1 cellular context compared by ENCODE assay signal in the genomic region with DNA sequence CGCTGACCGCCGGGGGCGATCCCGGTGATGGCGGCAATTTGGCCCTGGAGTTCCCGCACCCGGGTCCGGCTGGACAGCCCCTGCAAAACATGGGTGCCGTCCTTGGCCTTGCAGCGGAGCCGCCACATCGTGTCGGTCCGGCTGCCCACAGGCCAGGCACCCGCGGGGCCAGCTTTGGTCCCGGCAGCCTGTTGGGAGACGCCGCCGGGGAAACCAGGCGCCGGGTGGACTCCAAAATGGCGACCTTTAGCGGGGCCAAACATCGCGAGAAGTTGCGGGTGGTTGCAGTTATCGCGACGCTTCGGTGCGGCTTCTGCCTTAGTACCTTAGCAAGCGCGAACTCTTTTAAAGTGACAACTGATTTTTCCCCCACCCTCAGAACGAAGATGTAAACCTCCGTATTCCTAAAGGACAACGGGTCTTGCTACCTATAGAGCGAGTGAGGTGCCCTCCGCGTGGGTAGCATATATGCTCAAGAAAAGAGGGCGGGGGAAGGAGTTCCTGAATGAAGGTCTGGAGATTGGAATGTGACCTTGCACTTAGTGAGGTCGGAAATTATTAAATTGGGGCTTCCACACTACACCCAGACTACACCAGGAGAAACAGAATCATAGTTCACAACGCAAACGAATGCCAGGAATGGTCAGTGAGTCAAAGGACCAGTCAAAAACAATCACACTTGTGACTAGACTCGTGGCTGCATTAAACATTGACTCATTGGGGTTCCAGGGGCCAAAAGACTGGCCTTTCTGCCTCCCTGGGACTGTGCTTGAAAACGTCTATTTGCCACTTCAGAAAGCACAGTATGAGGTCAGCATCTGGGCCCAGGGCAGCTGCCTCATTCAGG.
TF ChIP-seq lines count a peak whose summit lies in the region.

A gene (minus strand): TSS at position 441 of the 847 bp plus-strand sequence. CDS start 178 bp downstream, at position 263.

TF ChIP-seq in HEK293, 187 proteins besides CTCF, POLR2A, EP300 and RAD21 (continued from another document and continues in another):
- TF ChIP-seq, protein P1, sequence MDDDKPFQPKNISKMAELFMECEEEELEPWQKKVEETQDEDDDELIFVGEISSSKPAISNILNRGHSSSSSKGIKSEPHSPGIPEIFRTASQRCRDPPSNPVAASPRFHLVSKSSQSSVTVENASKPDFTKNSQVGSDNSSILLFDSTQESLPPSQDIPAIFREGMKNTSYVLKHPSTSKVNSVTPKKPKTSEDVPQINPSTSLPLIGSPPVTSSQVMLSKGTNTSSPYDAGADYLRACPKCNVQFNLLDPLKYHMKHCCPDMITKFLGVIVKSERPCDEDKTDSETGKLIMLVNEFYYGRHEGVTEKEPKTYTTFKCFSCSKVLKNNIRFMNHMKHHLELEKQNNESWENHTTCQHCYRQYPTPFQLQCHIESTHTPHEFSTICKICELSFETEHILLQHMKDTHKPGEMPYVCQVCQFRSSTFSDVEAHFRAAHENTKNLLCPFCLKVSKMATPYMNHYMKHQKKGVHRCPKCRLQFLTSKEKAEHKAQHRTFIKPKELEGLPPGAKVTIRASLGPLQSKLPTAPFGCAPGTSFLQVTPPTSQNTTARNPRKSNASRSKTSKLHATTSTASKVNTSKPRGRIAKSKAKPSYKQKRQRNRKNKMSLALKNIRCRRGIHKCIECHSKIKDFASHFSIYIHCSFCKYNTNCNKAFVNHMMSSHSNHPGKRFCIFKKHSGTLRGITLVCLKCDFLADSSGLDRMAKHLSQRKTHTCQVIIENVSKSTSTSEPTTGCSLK (tag by site-specific recombination; IDR thresholded peaks at IDR 0.05) = no peak
- TF ChIP-seq ZNF600 (tag by site-specific recombination; IDR thresholded peaks at IDR 0.05) (no peak), ZBTB20 (tag by site-specific recombination; IDR thresholded peaks at IDR 0.05) (peak; percentile 56), REPIN1 (tag by site-specific recombination; IDR thresholded peaks at IDR 0.05; ENCODE audit: low read depth) (no peak), ZNF658 (tag by site-specific recombination; IDR thresholded peaks at IDR 0.05) (no peak), ZNF544 (tag by site-specific recombination; IDR thresholded peaks at IDR 0.05) (no peak), ZNF2 (tag by site-specific recombination; IDR thresholded peaks at IDR 0.05) (no peak), ZNF335 (tag by site-specific recombination; conservative IDR thresholded peaks at IDR 0.05) (peak; percentile 99), ZNF558 (tag by site-specific recombination; IDR thresholded peaks at IDR 0.05) (no peak), ZNF311 (tag by site-specific recombination; IDR thresholded peaks at IDR 0.05; ENCODE audit: borderline replicate concordance) (no peak), ZNF169 (tag by site-specific recombination; IDR thresholded peaks at IDR 0.05) (no peak), ZNF426 (tag by site-specific recombination; IDR thresholded peaks at IDR 0.05) (no peak), ZBTB17 (tag by site-specific recombination; IDR thresholded peaks at IDR 0.05) (peak; percentile 40), ZFP37 (tag by site-specific recombination; IDR thresholded peaks at IDR 0.05) (peak; percentile 68; the same call in 1 of the 2 replicates), ZNF354C (tag by site-specific recombination; IDR thresholded peaks at IDR 0.05; ENCODE audit: borderline replicate concordance, low read depth) (no peak), ZNF660 (tag by site-specific recombination; IDR thresholded peaks at IDR 0.05) (no peak), PRDM1 (tag by site-specific recombination; IDR thresholded peaks at IDR 0.05) (no peak), ZSCAN16 (tag by site-specific recombination; IDR thresholded peaks at IDR 0.05) (no peak), ZNF146 (tag by site-specific recombination; IDR thresholded peaks at IDR 0.05) (no peak), ZNF529 (tag by site-specific recombination; IDR thresholded peaks at IDR 0.05; ENCODE audit: insufficient replicate concordance) (no peak), BCL11B (tag by site-specific recombination; IDR thresholded peaks at IDR 0.05; ENCODE audit: low read depth) (no peak), GFI1B (tag by site-specific recombination; IDR thresholded peaks at IDR 0.05) (no peak), ZBTB48 (tag by site-specific recombination; IDR thresholded peaks at IDR 0.05) (peak; percentile 38; the same call in 1 of the 2 replicates), ZNF701 (tag by site-specific recombination; IDR thresholded peaks at IDR 0.05) (no peak), ZNF777 (tag by site-specific recombination; IDR thresholded peaks at IDR 0.05; ENCODE audit: borderline replicate concordance) (no peak), SP2 (tag by site-specific recombination; IDR thresholded peaks at IDR 0.05) (peak; percentile 22; the same call in 1 of the 2 replicates), ZNF140 (tag by site-specific recombination; IDR thresholded peaks at IDR 0.05) (no peak), ZNF221 (tag by site-specific recombination; IDR thresholded peaks at IDR 0.05; ENCODE audit: borderline replicate concordance) (no peak), ZNF530 (tag by site-specific recombination; IDR thresholded peaks at IDR 0.05; ENCODE audit: low read depth) (no peak), ZNF776 (tag by site-specific recombination; IDR thresholded peaks at IDR 0.05; ENCODE audit: borderline replicate concordance) (no peak), ZSCAN30 (tag by site-specific recombination; IDR thresholded peaks at IDR 0.05) (0 out of 2 replicates have a peak, but pooled peaks have one; percentile 12), ZNF266 (tag by site-specific recombination; IDR thresholded peaks at IDR 0.05; ENCODE audit: low read depth) (no peak), GLIS1 (tag by site-specific recombination; IDR thresholded peaks at IDR 0.05) (peak; percentile 44), ZNF76 (tag by site-specific recombination; IDR thresholded peaks at IDR 0.05; ENCODE audit: borderline replicate concordance, low read depth) (peak; percentile 71; the same call in 1 of the 2 replicates), ZNF223 (tag by site-specific recombination; IDR thresholded peaks at IDR 0.05) (no peak), ZNF433 (tag by site-specific recombination; IDR thresholded peaks at IDR 0.05; ENCODE audit: low read depth) (no peak), FEZF1 (tag by site-specific recombination; IDR thresholded peaks at IDR 0.05) (no peak), ZNF561 (tag by site-specific recombination; IDR thresholded peaks at IDR 0.05; ENCODE audit: borderline replicate concordance) (peak; percentile 78; the same call in 1 of the 2 replicates), SP3 (tag by site-specific recombination; IDR thresholded peaks at IDR 0.05) (peak; percentile 38; the same call in 1 of the 2 replicates), KLF7 (tag by site-specific recombination; IDR thresholded peaks at IDR 0.05; ENCODE audit: borderline replicate concordance) (no peak), ZNF785 (tag by site-specific recombination; IDR thresholded peaks at IDR 0.05) (no peak)
- TF ChIP-seq, protein P2, sequence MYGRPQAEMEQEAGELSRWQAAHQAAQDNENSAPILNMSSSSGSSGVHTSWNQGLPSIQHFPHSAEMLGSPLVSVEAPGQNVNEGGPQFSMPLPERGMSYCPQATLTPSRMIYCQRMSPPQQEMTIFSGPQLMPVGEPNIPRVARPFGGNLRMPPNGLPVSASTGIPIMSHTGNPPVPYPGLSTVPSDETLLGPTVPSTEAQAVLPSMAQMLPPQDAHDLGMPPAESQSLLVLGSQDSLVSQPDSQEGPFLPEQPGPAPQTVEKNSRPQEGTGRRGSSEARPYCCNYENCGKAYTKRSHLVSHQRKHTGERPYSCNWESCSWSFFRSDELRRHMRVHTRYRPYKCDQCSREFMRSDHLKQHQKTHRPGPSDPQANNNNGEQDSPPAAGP (tag by site-specific recombination; IDR thresholded peaks at IDR 0.05) = peak; percentile 67; the same call in 1 of the 2 replicates
- TF ChIP-seq, protein P3, sequence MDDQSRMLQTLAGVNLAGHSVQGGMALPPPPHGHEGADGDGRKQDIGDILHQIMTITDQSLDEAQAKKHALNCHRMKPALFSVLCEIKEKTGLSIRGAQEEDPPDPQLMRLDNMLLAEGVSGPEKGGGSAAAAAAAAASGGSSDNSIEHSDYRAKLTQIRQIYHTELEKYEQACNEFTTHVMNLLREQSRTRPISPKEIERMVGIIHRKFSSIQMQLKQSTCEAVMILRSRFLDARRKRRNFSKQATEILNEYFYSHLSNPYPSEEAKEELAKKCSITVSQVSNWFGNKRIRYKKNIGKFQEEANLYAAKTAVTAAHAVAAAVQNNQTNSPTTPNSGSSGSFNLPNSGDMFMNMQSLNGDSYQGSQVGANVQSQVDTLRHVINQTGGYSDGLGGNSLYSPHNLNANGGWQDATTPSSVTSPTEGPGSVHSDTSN (CRISPR knock-in tag; IDR thresholded peaks at IDR 0.05) = 0 out of 2 replicates have a peak, but pooled peaks have one; percentile 43
- TF ChIP-seq, protein P4, sequence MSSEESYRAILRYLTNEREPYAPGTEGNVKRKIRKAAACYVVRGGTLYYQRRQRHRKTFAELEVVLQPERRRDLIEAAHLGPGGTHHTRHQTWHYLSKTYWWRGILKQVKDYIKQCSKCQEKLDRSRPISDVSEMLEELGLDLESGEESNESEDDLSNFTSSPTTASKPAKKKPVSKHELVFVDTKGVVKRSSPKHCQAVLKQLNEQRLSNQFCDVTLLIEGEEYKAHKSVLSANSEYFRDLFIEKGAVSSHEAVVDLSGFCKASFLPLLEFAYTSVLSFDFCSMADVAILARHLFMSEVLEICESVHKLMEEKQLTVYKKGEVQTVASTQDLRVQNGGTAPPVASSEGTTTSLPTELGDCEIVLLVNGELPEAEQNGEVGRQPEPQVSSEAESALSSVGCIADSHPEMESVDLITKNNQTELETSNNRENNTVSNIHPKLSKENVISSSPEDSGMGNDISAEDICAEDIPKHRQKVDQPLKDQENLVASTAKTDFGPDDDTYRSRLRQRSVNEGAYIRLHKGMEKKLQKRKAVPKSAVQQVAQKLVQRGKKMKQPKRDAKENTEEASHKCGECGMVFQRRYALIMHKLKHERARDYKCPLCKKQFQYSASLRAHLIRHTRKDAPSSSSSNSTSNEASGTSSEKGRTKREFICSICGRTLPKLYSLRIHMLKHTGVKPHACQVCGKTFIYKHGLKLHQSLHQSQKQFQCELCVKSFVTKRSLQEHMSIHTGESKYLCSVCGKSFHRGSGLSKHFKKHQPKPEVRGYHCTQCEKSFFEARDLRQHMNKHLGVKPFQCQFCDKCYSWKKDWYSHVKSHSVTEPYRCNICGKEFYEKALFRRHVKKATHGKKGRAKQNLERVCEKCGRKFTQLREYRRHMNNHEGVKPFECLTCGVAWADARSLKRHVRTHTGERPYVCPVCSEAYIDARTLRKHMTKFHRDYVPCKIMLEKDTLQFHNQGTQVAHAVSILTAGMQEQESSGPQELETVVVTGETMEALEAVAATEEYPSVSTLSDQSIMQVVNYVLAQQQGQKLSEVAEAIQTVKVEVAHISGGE (tag by site-specific recombination; conservative IDR thresholded peaks at IDR 0.05; ENCODE audit: low read depth) = peak; percentile 58
- TF ChIP-seq, protein P5, sequence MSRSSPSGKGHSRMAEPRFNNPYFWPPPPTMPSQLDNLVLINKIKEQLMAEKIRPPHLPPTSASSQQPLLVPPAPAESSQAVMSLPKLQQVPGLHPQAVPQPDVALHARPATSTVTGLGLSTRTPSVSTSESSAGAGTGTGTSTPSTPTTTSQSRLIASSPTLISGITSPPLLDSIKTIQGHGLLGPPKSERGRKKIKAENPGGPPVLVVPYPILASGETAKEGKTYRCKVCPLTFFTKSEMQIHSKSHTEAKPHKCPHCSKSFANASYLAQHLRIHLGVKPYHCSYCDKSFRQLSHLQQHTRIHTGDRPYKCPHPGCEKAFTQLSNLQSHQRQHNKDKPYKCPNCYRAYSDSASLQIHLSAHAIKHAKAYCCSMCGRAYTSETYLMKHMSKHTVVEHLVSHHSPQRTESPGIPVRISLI (tag by site-specific recombination; IDR thresholded peaks at IDR 0.05) = no peak
- TF ChIP-seq, protein P6, sequence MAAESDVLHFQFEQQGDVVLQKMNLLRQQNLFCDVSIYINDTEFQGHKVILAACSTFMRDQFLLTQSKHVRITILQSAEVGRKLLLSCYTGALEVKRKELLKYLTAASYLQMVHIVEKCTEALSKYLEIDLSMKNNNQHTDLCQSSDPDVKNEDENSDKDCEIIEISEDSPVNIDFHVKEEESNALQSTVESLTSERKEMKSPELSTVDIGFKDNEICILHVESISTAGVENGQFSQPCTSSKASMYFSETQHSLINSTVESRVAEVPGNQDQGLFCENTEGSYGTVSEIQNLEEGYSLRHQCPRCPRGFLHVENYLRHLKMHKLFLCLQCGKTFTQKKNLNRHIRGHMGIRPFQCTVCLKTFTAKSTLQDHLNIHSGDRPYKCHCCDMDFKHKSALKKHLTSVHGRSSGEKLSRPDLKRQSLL (tag by site-specific recombination; IDR thresholded peaks at IDR 0.05) = no peak
- TF ChIP-seq, protein P7, sequence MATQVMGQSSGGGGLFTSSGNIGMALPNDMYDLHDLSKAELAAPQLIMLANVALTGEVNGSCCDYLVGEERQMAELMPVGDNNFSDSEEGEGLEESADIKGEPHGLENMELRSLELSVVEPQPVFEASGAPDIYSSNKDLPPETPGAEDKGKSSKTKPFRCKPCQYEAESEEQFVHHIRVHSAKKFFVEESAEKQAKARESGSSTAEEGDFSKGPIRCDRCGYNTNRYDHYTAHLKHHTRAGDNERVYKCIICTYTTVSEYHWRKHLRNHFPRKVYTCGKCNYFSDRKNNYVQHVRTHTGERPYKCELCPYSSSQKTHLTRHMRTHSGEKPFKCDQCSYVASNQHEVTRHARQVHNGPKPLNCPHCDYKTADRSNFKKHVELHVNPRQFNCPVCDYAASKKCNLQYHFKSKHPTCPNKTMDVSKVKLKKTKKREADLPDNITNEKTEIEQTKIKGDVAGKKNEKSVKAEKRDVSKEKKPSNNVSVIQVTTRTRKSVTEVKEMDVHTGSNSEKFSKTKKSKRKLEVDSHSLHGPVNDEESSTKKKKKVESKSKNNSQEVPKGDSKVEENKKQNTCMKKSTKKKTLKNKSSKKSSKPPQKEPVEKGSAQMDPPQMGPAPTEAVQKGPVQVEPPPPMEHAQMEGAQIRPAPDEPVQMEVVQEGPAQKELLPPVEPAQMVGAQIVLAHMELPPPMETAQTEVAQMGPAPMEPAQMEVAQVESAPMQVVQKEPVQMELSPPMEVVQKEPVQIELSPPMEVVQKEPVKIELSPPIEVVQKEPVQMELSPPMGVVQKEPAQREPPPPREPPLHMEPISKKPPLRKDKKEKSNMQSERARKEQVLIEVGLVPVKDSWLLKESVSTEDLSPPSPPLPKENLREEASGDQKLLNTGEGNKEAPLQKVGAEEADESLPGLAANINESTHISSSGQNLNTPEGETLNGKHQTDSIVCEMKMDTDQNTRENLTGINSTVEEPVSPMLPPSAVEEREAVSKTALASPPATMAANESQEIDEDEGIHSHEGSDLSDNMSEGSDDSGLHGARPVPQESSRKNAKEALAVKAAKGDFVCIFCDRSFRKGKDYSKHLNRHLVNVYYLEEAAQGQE (tag by site-specific recombination; IDR thresholded peaks at IDR 0.05) = no peak
- TF ChIP-seq, protein P8, sequence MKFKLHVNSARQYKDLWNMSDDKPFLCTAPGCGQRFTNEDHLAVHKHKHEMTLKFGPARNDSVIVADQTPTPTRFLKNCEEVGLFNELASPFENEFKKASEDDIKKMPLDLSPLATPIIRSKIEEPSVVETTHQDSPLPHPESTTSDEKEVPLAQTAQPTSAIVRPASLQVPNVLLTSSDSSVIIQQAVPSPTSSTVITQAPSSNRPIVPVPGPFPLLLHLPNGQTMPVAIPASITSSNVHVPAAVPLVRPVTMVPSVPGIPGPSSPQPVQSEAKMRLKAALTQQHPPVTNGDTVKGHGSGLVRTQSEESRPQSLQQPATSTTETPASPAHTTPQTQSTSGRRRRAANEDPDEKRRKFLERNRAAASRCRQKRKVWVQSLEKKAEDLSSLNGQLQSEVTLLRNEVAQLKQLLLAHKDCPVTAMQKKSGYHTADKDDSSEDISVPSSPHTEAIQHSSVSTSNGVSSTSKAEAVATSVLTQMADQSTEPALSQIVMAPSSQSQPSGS (tag by site-specific recombination; IDR thresholded peaks at IDR 0.05; ENCODE audit: low read depth) = 0 out of 2 replicates have a peak, but pooled peaks have one; percentile 42
